31 cellular contexts compared by ENCODE assay signal in genomic region chr2:190490502-190490901, GRCh38.
"Had no signal": no experiment of that assay in that cellular context is flagged by ENCODE, and none has a peak within 500 bp of the region (broad histone marks: within the 10 kb centered on the region; RNA-seq: fewer than 3 reads in every experiment).

No MANE protein-coding gene starts in this region.

- H3K4me2 ChIP-seq: smooth muscle cell had no signal

- H3K27me3 ChIP-seq: neural progenitor cell, ovary, spleen, suprapubic skin, testis, tibial artery, transverse colon, upper lobe of left lung, vagina had no signal

- H3K9ac ChIP-seq: neural progenitor cell, parathyroid adenoma had no signal

- DNase-seq: naive thymus-derived CD8-positive, alpha-beta T cell; nephron progenitor cell; occipital lobe; ovary; posterior cingulate gyrus; psoas muscle; right cardiac atrium; spleen; stimulated activated CD4-positive, alpha-beta T cell treated with anti-CD3 and anti-CD28 coated beads, Interleukin-12 subunit alpha, Interleukin-12 subunit beta, amount 100 ng/mL, for 4 hours; stimulated activated CD4-positive, alpha-beta T cell treated with anti-CD3 and anti-CD28 coated beads, Interleukin-1b, Interleukin-23, amount 100 ng/mL, for 48 hours; stimulated activated CD4-positive, alpha-beta T cell treated with anti-CD3 and anti-CD28 coated beads, Interleukin-4, amount 100 ng/mL, for 1 hour; stimulated activated CD4-positive, alpha-beta T cell treated with anti-CD3 and anti-CD28 coated beads, Interleukin-4, amount 100 ng/mL, for 4 hours; stimulated activated CD8-positive, alpha-beta memory T cell treated with anti-CD3 and anti-CD28 coated beads, Interleukin-4, amount 100 ng/mL, for 48 hours; stimulated activated naive CD4-positive, alpha-beta T cell; stimulated activated naive CD8-positive, alpha-beta T cell treated with anti-CD3 and anti-CD28 coated beads, Interleukin-15, amount 100 ng/mL, for 72 hours; stimulated activated naive CD8-positive, alpha-beta T cell treated with anti-CD3 and anti-CD28 coated beads, Interleukin-15, Interleukin-2, amounts not matched to agents 100 U/mL and 50 U/mL, for 24 hours; substantia nigra; testis; tibial artery; transverse colon; upper lobe of left lung had no signal

- FAIRE-seq: urothelium cell line had no signal

- H3K27ac ChIP-seq: neural progenitor cell, ovary, parathyroid adenoma, psoas muscle, skin epidermis, spleen, suprapubic skin, testis, tibial artery, transverse colon, upper lobe of left lung, vagina had no signal

- H3K36me3 ChIP-seq: neural progenitor cell, ovary had no signal

- ATAC-seq: naive thymus-derived CD8-positive, alpha-beta T cell; natural killer cell treated with Interleukin-12 subunit alpha and Interleukin-12 subunit beta and Interleukin-15 and Interleukin-18, amount 100 ng/mL, for 72 hours; psoas muscle; right cardiac atrium; sciatic nerve; stimulated activated memory B cell treated with anti-CD40 and anti-IgM and Interleukin-4, amounts not matched to agents 10 μg/mL and 1 μg/mL and 100 μg/mL, for 72 hours; stimulated activated naive CD8-positive, alpha-beta T cell treated with anti-CD3 and anti-CD28 coated beads, Interleukin-15, amount 100 ng/mL, for 72 hours; stimulated activated naive CD8-positive, alpha-beta T cell treated with anti-CD3 and anti-CD28 coated beads, Interleukin-15, Interleukin-2, amounts not matched to agents 100 U/mL and 50 U/mL, for 24 hours had no signal

- H3K9me3 ChIP-seq: ovary, psoas muscle, suprapubic skin, testis, tibial artery, vagina had no signal

- H3K4me1 ChIP-seq: spleen, testis, tibial artery had no signal

- H2AFZ ChIP-seq: neural progenitor cell, parathyroid adenoma had no signal

- H3K4me3 ChIP-seq: neural progenitor cell, ovary, psoas muscle, skin epidermis, smooth muscle cell, spleen, suprapubic skin, testis, tibial artery, transverse colon, upper lobe of left lung, vagina had no signal
